Comparison of ENCODE assay signal across 22 cellular contexts in the genomic region with DNA sequence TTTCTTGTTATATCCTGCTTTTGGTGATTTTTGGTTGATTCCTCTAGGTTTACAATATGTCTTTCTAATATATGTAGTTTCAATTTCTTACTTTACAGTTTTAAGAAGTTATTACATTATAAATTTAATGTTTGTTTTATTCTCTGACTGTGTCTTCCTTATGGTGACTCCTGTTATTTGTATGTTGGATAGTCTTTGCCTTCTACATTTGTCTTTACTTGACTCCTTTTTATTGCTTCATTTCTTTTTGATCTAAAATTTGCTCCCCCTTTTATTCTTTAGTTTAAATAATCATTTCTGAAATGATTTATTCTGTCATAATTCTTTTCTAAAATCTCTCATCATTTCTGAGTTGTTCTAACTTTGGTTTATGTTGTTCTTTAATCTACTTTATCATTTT.
"Had no signal": no experiment of that assay in that cellular context is flagged by ENCODE, and none has a peak within 500 bp of the region (broad histone marks: within the 10 kb centered on the region; RNA-seq: fewer than 3 reads in every experiment).

No MANE protein-coding gene starts in this region.

- ATAC-seq: foreskin keratinocyte; left colon; left ventricle myocardium superior; pancreas; right cardiac atrium; stimulated activated effector memory CD8-positive, alpha-beta T cell treated with anti-CD3 and anti-CD28 coated beads, Interleukin-12 subunit alpha, Interleukin-12 subunit beta, amount 100 ng/mL, for 72 hours had no signal

- DNase-seq: effector CD4-positive, alpha-beta T cell; endodermal cell; foreskin keratinocyte; immature natural killer cell; left colon; left ventricle myocardium superior; mesenchymal stem cell; midbrain; naive B cell; occipital lobe; pancreas; right cardiac atrium; stimulated activated CD4-positive, alpha-beta T cell treated with anti-CD3 and anti-CD28 coated beads, Interleukin-4, amount 100 ng/mL, for 1 hour; stimulated activated CD8-positive, alpha-beta memory T cell treated with anti-CD3 and anti-CD28 coated beads, Interleukin-4, amount 100 ng/mL, for 48 hours; tibial artery; upper lobe of left lung had no signal

- H3K4me3 ChIP-seq: coronary artery, lung, pancreas, smooth muscle cell, tibial artery, upper lobe of left lung, vagina had no signal

- FAIRE-seq: endothelial cell of umbilical vein had no signal
